In the genomic region with DNA sequence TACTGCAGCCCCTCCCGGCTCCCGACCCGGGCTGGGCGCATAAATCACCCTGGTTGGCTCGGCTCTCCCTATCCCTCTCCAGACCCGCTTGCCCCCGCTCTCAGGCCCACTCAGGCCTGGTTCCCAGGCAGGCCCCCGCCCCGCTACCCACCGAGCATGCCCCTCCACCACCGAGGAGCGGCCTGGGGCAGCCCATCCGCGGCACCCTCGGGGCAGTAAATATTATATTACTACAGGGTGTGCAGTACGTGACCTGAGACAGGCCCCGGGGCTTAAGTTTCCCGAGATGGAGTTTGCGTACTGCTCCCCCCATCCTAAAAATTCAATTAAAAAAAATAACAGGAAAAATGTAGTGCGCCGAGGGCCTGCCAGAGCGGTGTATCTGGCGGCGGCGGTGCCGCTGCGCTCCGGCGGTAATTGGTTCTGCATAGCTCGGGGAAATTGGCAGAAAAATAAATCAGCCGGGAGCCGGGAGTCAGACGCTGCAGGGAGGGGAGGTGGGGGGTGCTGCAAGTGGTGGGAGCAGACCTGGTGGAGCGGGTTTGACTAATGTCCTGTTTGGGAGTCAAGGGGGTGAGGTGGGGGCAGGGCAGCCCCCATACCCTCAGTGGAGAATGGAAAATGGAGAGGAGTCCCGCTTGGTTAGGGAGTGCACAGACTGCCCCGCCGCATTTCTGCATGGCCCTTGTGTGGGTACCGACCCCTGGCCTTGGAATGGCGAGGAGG, we compare ENCODE assay signal across 14 cellular contexts.
"Had no signal": no experiment of that assay in that cellular context is flagged by ENCODE, and none has a peak within 500 bp of the region (broad histone marks: within the 10 kb centered on the region; RNA-seq: fewer than 3 reads in every experiment).

No MANE protein-coding gene starts in this region.

- H3K4me3 ChIP-seq: hepatocyte, ovary, skin epidermis, uterus had no signal

- H3K9me3 ChIP-seq: ovary, tibial artery, uterus had no signal

- DNase-seq: activated CD4-positive, alpha-beta memory T cell treated with anti-CD3 and anti-CD28 coated beads, Interleukin-2, amount 10 ng/mL, durations not matched to agents 7 days and 5 days; activated CD8-positive, alpha-beta memory T cell treated with anti-CD3 and anti-CD28 coated beads, Interleukin-2, amount 50 U/mL, for 4 hours; activated naive CD8-positive, alpha-beta T cell treated with anti-CD3 and anti-CD28 coated beads, Interleukin-2, amount 50 U/mL, for 24 hours; activated T-cell treated with anti-CD3 and anti-CD28 coated beads, Interleukin-2, amount 50 U/mL, for 72 hours; effector memory CD4-positive, alpha-beta T cell; mammary epithelial cell; ovary; T-cell; tibial artery; uterus had no signal

- H3K27ac ChIP-seq: epithelial cell of prostate, hepatocyte, ovary, uterus, VCaP had no signal

- ATAC-seq: activated naive CD8-positive, alpha-beta T cell treated with anti-CD3 and anti-CD28 coated beads, Interleukin-2, amount 50 U/mL, for 24 hours; activated T-cell treated with anti-CD3 and anti-CD28 coated beads, Interleukin-2, amount 50 U/mL, for 72 hours; T-cell had no signal

- H3K27me3 ChIP-seq: hepatocyte, ovary, tibial artery, uterus had no signal

- H3K4me1 ChIP-seq: uterus had no signal

- H3K36me3 ChIP-seq: ovary, tibial artery, uterus had no signal
